Comparison of ENCODE assay signal across 25 cellular contexts in genomic region chr9:79352322-79352721, GRCh38.
"Had no signal": no experiment of that assay in that cellular context is flagged by ENCODE, and none has a peak within 500 bp of the region (broad histone marks: within the 10 kb centered on the region; RNA-seq: fewer than 3 reads in every experiment).

No MANE protein-coding gene starts in this region.

- H3K27me3 ChIP-seq: esophagus muscularis mucosa, gastrocnemius medialis, pancreas, right lobe of liver, spleen, tibial nerve had no signal

- H3K4me1 ChIP-seq: esophagus muscularis mucosa, gastrocnemius medialis, left ventricle myocardium inferior, lower lobe of right lung, psoas muscle, right lobe of liver, tibial nerve had no signal

- H3K27ac Mint-ChIP-seq: memory B cell; nephron; stimulated activated memory B cell treated with anti-CD40 and anti-IgM and Interleukin-4, amounts not matched to agents 10 μg/mL and 1 μg/mL and 100 μg/mL, for 72 hours; stimulated activated naive CD8-positive, alpha-beta T cell treated with anti-CD3 and anti-CD28 coated beads, Interleukin-15, Interleukin-2, amounts not matched to agents 100 ng/mL and 50 ng/mL, for 24 hours had no signal

- H3K9me3 ChIP-seq: esophagus muscularis mucosa, gastrocnemius medialis, lower lobe of right lung, pancreas, psoas muscle, right lobe of liver, spleen, tibial nerve had no signal

- DNase-seq: cortex of kidney; effector memory CD4-positive, alpha-beta T cell; gastrocnemius medialis; glutamatergic neuron; kidney; left cardiac atrium; left ventricle myocardium inferior; lower lobe of right lung; midbrain; occipital lobe; pancreas; psoas muscle; retina; right lobe of liver; spleen; stimulated activated CD4-positive, alpha-beta T cell treated with anti-CD3 and anti-CD28 coated beads, Interleukin-15, amount 100 ng/mL, for 24 hours; stimulated activated CD4-positive, alpha-beta T cell treated with anti-CD3 and anti-CD28 coated beads, Interleukin-1b, Interleukin-23, amount 100 ng/mL, for 48 hours; stimulated activated CD4-positive, alpha-beta T cell treated with anti-CD3 and anti-CD28 coated beads, Interleukin-4, amount 100 ng/mL, for 24 hours had no signal

- H3K4me3 ChIP-seq: esophagus muscularis mucosa, gastrocnemius medialis, left ventricle myocardium inferior, lower lobe of right lung, pancreas, psoas muscle, right lobe of liver, spleen, tibial nerve had no signal

- H3K4me1 Mint-ChIP-seq: nephron had no signal

- H3K27ac ChIP-seq: epithelial cell of prostate, esophagus muscularis mucosa, gastrocnemius medialis, left ventricle myocardium inferior, lower lobe of right lung, pancreas, psoas muscle, right lobe of liver, spleen, tibial nerve had no signal

- H3K4me3 Mint-ChIP-seq: memory B cell; nephron; stimulated activated memory B cell treated with anti-CD40 and anti-IgM and Interleukin-4, amounts not matched to agents 10 μg/mL and 1 μg/mL and 100 μg/mL, for 72 hours; stimulated activated naive CD8-positive, alpha-beta T cell treated with anti-CD3 and anti-CD28 coated beads, Interleukin-15, Interleukin-2, amounts not matched to agents 100 ng/mL and 50 ng/mL, for 24 hours had no signal

- H3K9me3 Mint-ChIP-seq: memory B cell, nephron had no signal

- H3K36me3 ChIP-seq: esophagus muscularis mucosa, gastrocnemius medialis, left ventricle myocardium inferior, lower lobe of right lung, pancreas, right lobe of liver, spleen, tibial nerve had no signal

- H3K27me3 Mint-ChIP-seq: stimulated activated memory B cell treated with anti-CD40 and anti-IgM and Interleukin-4, amounts not matched to agents 10 μg/mL and 1 μg/mL and 100 μg/mL, for 72 hours had no signal

- H3K36me3 Mint-ChIP-seq: memory B cell; stimulated activated memory B cell treated with anti-CD40 and anti-IgM and Interleukin-4, amounts not matched to agents 10 μg/mL and 1 μg/mL and 100 μg/mL, for 72 hours had no signal
